ENCODE assay signal across 1 cellular context in the genomic region with DNA sequence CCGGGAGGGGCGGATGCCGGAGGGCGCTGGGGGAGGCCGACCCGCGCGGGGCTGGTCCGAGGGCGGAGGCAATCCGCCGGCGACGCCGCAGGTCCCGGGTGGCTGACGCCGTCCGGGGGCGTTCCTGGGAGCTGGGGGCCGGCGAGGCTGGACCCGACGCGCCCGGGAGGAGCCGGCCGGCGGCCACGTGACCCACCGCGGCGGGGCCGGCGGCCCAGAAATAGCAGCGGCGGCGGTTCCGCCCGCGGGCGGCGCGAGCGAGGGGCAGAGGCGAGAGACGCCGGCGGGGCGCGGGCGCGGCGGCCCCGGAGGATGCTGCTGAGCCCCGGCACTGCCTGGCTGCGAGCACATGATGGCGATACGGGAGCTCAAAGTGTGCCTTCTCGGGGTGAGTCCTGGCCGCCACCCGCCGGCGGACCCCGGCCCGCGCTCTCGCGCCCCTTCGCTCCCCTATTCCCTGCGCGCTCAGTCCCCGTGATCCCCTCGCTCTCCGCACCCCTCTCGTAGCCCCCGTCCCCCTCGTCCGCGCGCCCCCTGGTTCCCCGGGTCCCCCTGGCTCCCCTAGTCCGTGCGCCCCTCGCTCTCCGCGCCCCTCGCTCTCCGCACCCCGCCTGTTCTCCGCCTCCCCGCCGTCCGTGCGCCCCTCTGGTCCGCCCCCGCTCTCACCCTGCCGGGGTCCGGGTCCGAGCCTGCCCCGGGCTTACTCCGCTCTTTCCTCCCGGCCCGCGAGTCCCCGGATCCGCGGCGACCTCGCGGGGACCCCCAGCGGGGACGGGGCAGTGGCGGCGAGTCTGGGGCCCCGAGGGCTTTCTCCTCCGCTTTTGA.
TF ChIP-seq lines count a peak whose summit lies in the region.

A gene with protein sequence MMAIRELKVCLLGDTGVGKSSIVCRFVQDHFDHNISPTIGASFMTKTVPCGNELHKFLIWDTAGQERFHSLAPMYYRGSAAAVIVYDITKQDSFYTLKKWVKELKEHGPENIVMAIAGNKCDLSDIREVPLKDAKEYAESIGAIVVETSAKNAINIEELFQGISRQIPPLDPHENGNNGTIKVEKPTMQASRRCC (plus strand): TSS at position 245 of the 825 bp plus-strand sequence. CDS start 105 bp downstream, at position 350.

TF ChIP-seq in K562, 482 proteins besides CTCF, POLR2A, EP300 and RAD21 (continued from another document and continues in another):
- TF ChIP-seq E4F1 (CRISPR knock-in tag; IDR thresholded peaks at IDR 0.05; ENCODE audit: borderline replicate concordance) (no peak), SIRT6 (IDR thresholded peaks at IDR 0.05; ENCODE audit: low read depth, low read length) (no peak), ATF4 (CRISPR knock-in tag; IDR thresholded peaks at IDR 0.05) (no peak), ELK1 (CRISPR knock-in tag; IDR thresholded peaks at IDR 0.05) (no peak), SNAPC5 (CRISPR knock-in tag; IDR thresholded peaks at IDR 0.05) (no peak), TAF1 (IDR thresholded peaks at IDR 0.05; ENCODE audit: control insufficient read depth, extremely low read depth, insufficient read depth, low read length, severe bottlenecking) (peak; percentile 57), ZNF347 (CRISPR knock-in tag; IDR thresholded peaks at IDR 0.05; ENCODE audit: low read depth) (no peak), CBFB (CRISPR knock-in tag; IDR thresholded peaks at IDR 0.05) (no peak), RBFOX2 (IDR thresholded peaks at IDR 0.05; ENCODE audit: low read depth, low read length) (peak; percentile 67), ZBTB8A (IDR thresholded peaks at IDR 0.05; ENCODE audit: partially characterized antibody) (no peak), SMAD1 (IDR thresholded peaks at IDR 0.05; ENCODE audit: low read depth, low read length, partially characterized antibody) (no peak), NR1H2 (CRISPR knock-in tag; IDR thresholded peaks at IDR 0.05) (no peak), YY1 (IDR thresholded peaks at IDR 0.05; ENCODE audit: borderline replicate concordance in 1 of 3, control insufficient read depth in 1 of 3, extremely low read depth in 1 of 3, insufficient read depth in 3 of 3, insufficient read length in 1 of 3, insufficient replicate concordance in 2 of 3, low read depth in 1 of 3, low read length in 2 of 3) (peak in 2 of 3 experiments; percentile 34 to 72), MCM7 (IDR thresholded peaks at IDR 0.05) (no peak), ZNF586 (CRISPR knock-in tag; conservative IDR thresholded peaks at IDR 0.05) (no peak), CC2D1A (IDR thresholded peaks at IDR 0.05) (no peak), FUS (optimal IDR thresholded peaks at IDR 0.05; ENCODE audit: low read depth, low read length) (no peak)
- TF ChIP-seq, protein P1, sequence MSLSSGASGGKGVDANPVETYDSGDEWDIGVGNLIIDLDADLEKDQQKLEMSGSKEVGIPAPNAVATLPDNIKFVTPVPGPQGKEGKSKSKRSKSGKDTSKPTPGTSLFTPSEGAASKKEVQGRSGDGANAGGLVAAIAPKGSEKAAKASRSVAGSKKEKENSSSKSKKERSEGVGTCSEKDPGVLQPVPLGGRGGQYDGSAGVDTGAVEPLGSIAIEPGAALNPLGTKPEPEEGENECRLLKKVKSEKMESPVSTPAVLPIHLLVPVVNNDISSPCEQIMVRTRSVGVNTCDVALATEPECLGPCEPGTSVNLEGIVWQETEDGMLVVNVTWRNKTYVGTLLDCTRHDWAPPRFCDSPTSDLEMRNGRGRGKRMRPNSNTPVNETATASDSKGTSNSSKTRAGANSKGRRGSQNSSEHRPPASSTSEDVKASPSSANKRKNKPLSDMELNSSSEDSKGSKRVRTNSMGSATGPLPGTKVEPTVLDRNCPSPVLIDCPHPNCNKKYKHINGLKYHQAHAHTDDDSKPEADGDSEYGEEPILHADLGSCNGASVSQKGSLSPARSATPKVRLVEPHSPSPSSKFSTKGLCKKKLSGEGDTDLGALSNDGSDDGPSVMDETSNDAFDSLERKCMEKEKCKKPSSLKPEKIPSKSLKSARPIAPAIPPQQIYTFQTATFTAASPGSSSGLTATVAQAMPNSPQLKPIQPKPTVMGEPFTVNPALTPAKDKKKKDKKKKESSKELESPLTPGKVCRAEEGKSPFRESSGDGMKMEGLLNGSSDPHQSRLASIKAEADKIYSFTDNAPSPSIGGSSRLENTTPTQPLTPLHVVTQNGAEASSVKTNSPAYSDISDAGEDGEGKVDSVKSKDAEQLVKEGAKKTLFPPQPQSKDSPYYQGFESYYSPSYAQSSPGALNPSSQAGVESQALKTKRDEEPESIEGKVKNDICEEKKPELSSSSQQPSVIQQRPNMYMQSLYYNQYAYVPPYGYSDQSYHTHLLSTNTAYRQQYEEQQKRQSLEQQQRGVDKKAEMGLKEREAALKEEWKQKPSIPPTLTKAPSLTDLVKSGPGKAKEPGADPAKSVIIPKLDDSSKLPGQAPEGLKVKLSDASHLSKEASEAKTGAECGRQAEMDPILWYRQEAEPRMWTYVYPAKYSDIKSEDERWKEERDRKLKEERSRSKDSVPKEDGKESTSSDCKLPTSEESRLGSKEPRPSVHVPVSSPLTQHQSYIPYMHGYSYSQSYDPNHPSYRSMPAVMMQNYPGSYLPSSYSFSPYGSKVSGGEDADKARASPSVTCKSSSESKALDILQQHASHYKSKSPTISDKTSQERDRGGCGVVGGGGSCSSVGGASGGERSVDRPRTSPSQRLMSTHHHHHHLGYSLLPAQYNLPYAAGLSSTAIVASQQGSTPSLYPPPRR (CRISPR knock-in tag; IDR thresholded peaks at IDR 0.05; ENCODE audit: borderline replicate concordance), result no peak; the same call in 1 of the 2 replicates
- TF ChIP-seq, protein P2, sequence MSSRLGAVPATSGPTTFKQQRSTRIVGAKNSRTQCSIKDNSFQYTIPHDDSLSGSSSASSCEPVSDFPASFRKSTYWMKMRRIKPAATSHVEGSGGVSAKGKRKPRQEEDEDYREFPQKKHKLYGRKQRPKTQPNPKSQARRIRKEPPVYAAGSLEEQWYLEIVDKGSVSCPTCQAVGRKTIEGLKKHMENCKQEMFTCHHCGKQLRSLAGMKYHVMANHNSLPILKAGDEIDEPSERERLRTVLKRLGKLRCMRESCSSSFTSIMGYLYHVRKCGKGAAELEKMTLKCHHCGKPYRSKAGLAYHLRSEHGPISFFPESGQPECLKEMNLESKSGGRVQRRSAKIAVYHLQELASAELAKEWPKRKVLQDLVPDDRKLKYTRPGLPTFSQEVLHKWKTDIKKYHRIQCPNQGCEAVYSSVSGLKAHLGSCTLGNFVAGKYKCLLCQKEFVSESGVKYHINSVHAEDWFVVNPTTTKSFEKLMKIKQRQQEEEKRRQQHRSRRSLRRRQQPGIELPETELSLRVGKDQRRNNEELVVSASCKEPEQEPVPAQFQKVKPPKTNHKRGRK (tag; IDR thresholded peaks at IDR 0.05), result no peak
- TF ChIP-seq, protein P3, sequence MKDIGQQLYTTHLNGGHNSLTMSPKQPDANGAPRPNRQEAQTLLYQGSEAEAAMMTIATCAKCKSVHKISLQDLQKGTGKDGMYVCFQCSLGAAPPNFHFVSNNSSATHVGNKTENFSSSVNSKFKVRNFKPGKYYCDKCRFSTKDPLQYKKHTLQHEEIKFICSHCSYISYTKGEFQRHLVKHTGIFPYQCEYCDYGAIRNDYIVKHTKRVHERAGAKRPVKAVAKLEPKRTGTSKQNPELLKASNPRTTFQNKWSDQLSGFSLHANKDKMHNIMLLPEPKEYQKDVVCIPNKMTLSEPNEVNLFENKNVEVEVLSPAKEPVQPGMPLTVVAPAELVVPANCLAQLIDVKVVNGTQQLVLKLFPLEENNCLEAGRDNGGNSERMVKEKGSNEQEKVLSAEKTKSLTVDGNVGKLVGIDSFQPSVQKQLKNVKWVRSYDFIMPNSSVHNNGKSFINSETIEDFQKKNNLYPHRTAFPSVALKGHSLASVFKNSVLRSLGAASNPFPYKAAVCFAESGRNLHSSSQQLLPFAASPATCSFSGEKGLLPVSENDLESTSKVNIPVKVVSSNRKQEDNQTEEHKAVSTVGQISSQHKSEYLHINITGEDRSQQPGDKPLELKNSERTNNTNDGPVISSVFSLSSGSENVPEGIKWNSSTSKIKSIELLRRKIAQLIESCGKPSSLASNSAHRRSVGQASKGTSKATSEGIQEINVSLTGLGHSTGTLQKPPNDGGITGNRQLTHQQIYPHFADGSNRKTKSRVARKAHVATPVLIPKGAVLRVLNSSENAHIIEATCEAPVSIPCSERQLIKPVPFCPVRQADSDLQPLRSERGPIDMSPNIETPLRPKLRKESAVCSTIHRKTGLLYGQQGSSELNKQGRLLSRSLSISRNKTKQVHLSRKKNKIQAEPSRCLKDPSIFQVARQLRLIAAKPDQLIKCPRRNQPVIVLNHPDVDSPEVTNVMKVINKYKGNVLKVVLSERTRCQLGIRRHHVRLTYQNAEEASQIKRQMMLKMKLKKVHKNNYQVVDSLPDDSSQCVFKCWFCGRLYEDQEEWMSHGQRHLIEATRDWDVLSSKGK (CRISPR knock-in tag; IDR thresholded peaks at IDR 0.05), result no peak
- TF ChIP-seq, protein P4, sequence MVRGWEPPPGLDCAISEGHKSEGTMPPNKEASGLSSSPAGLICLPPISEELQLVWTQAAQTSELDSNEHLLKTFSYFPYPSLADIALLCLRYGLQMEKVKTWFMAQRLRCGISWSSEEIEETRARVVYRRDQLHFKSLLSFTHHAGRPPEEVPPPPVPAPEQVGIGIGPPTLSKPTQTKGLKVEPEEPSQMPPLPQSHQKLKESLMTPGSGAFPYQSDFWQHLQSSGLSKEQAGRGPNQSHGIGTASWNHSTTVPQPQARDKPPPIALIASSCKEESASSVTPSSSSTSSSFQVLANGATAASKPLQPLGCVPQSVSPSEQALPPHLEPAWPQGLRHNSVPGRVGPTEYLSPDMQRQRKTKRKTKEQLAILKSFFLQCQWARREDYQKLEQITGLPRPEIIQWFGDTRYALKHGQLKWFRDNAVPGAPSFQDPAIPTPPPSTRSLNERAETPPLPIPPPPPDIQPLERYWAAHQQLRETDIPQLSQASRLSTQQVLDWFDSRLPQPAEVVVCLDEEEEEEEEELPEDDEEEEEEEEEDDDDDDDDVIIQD (CRISPR knock-in tag; IDR thresholded peaks at IDR 0.05), result no peak
- TF ChIP-seq, protein P5, sequence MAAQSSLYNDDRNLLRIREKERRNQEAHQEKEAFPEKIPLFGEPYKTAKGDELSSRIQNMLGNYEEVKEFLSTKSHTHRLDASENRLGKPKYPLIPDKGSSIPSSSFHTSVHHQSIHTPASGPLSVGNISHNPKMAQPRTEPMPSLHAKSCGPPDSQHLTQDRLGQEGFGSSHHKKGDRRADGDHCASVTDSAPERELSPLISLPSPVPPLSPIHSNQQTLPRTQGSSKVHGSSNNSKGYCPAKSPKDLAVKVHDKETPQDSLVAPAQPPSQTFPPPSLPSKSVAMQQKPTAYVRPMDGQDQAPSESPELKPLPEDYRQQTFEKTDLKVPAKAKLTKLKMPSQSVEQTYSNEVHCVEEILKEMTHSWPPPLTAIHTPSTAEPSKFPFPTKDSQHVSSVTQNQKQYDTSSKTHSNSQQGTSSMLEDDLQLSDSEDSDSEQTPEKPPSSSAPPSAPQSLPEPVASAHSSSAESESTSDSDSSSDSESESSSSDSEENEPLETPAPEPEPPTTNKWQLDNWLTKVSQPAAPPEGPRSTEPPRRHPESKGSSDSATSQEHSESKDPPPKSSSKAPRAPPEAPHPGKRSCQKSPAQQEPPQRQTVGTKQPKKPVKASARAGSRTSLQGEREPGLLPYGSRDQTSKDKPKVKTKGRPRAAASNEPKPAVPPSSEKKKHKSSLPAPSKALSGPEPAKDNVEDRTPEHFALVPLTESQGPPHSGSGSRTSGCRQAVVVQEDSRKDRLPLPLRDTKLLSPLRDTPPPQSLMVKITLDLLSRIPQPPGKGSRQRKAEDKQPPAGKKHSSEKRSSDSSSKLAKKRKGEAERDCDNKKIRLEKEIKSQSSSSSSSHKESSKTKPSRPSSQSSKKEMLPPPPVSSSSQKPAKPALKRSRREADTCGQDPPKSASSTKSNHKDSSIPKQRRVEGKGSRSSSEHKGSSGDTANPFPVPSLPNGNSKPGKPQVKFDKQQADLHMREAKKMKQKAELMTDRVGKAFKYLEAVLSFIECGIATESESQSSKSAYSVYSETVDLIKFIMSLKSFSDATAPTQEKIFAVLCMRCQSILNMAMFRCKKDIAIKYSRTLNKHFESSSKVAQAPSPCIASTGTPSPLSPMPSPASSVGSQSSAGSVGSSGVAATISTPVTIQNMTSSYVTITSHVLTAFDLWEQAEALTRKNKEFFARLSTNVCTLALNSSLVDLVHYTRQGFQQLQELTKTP (IDR thresholded peaks at IDR 0.05; ENCODE audit: low read depth in 1 of 2, partially characterized antibody in 2 of 2), result no peak
- TF ChIP-seq, protein P6, sequence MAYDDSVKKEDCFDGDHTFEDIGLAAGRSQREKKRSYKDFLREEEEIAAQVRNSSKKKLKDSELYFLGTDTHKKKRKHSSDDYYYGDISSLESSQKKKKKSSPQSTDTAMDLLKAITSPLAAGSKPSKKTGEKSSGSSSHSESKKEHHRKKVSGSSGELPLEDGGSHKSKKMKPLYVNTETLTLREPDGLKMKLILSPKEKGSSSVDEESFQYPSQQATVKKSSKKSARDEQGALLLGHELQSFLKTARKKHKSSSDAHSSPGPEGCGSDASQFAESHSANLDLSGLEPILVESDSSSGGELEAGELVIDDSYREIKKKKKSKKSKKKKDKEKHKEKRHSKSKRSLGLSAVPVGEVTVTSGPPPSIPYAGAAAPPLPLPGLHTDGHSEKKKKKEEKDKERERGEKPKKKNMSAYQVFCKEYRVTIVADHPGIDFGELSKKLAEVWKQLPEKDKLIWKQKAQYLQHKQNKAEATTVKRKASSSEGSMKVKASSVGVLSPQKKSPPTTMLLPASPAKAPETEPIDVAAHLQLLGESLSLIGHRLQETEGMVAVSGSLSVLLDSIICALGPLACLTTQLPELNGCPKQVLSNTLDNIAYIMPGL (CRISPR knock-in tag; IDR thresholded peaks at IDR 0.05), result no peak
